1 cellular context compared by ENCODE assay signal in the genomic region with DNA sequence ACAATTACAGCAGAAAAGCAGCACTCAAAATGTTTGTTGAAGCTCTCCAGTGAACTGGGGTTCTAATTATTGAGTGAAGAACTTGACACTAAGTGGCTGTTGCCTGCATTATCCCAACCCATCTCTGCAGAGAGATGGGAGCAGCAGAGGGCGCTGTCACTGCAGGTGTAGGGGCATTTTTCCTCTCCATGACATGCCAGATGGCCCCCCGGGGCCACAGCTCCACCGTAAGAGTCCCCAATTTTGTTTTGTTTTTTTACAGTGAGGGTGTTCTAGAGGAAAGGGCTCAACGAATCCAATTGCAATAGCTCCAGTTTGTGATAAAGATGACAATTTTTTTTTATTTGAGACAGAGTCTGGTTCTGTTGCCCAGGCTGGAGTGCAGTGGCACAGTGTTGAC.
TF ChIP-seq lines count a peak whose summit lies in the region.

No MANE protein-coding gene starts in this region.

TF ChIP-seq in HepG2, 621 proteins besides CTCF, POLR2A, EP300 and RAD21 (continued from another document and continues in another):
- TF ChIP-seq, protein P1, sequence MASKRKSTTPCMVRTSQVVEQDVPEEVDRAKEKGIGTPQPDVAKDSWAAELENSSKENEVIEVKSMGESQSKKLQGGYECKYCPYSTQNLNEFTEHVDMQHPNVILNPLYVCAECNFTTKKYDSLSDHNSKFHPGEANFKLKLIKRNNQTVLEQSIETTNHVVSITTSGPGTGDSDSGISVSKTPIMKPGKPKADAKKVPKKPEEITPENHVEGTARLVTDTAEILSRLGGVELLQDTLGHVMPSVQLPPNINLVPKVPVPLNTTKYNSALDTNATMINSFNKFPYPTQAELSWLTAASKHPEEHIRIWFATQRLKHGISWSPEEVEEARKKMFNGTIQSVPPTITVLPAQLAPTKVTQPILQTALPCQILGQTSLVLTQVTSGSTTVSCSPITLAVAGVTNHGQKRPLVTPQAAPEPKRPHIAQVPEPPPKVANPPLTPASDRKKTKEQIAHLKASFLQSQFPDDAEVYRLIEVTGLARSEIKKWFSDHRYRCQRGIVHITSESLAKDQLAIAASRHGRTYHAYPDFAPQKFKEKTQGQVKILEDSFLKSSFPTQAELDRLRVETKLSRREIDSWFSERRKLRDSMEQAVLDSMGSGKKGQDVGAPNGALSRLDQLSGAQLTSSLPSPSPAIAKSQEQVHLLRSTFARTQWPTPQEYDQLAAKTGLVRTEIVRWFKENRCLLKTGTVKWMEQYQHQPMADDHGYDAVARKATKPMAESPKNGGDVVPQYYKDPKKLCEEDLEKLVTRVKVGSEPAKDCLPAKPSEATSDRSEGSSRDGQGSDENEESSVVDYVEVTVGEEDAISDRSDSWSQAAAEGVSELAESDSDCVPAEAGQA (IDR thresholded peaks at IDR 0.05; ENCODE audit: low read depth) = no peak
- TF ChIP-seq, protein P1 (CRISPR knock-in tag; IDR thresholded peaks at IDR 0.05; ENCODE audit: borderline replicate concordance) = no peak
- TF ChIP-seq ZSCAN31 (CRISPR knock-in tag; IDR thresholded peaks at IDR 0.05; ENCODE audit: low read depth) (0 out of 2 replicates have a peak, but pooled peaks have one; percentile 24), ZFP82 (CRISPR knock-in tag; IDR thresholded peaks at IDR 0.05; ENCODE audit: borderline replicate concordance) (no peak), RCOR2 (CRISPR knock-in tag; IDR thresholded peaks at IDR 0.05) (no peak), SMAD9 (CRISPR knock-in tag; IDR thresholded peaks at IDR 0.05) (no peak), ZNF224 (CRISPR knock-in tag; IDR thresholded peaks at IDR 0.05) (0 out of 2 replicates have a peak, but pooled peaks have one; percentile 34), POLR2G (IDR thresholded peaks at IDR 0.05; ENCODE audit: low read depth, low read length) (no peak), ZSCAN21 (CRISPR knock-in tag; IDR thresholded peaks at IDR 0.05; ENCODE audit: borderline replicate concordance) (no peak), XRCC5 (optimal IDR thresholded peaks at IDR 0.05; ENCODE audit: low read length) (peak; percentile 41), MTF2 (CRISPR knock-in tag; IDR thresholded peaks at IDR 0.05; ENCODE audit: borderline replicate concordance) (no peak), KDM2A (CRISPR knock-in tag; IDR thresholded peaks at IDR 0.05; ENCODE audit: borderline replicate concordance, low read depth) (peak; percentile 41; the same call in 1 of the 2 replicates), HES4 (CRISPR knock-in tag; IDR thresholded peaks at IDR 0.05; ENCODE audit: borderline replicate concordance) (no peak), ZMYM4 (CRISPR knock-in tag; IDR thresholded peaks at IDR 0.05) (no peak), GLI4 (CRISPR knock-in tag; IDR thresholded peaks at IDR 0.05; ENCODE audit: borderline replicate concordance) (no peak), MAFK (conservative IDR thresholded peaks at IDR 0.05 in 1 of 2, IDR thresholded peaks at IDR 0.05 in 1 of 2; ENCODE audit: low read length in 2 of 2) (no peak), RXRB (CRISPR knock-in tag; IDR thresholded peaks at IDR 0.05; ENCODE audit: borderline replicate concordance) (no peak), REL (CRISPR knock-in tag; conservative IDR thresholded peaks at IDR 0.05) (no peak), ZSCAN29 (CRISPR knock-in tag; conservative IDR thresholded peaks at IDR 0.05) (no peak), ERF (CRISPR knock-in tag; IDR thresholded peaks at IDR 0.05) (no peak; the same call in 1 of the 2 replicates), ZNF761 (CRISPR knock-in tag; conservative IDR thresholded peaks at IDR 0.05) (no peak), TGIF2 (CRISPR knock-in tag; IDR thresholded peaks at IDR 0.05) (no peak), PLRG1 (conservative IDR thresholded peaks at IDR 0.05) (no peak), ZSCAN22 (CRISPR knock-in tag; IDR thresholded peaks at IDR 0.05) (no peak), STAG1 (CRISPR knock-in tag; IDR thresholded peaks at IDR 0.05) (peak; percentile 73), REXO4 (CRISPR knock-in tag; IDR thresholded peaks at IDR 0.05; ENCODE audit: borderline replicate concordance) (no peak)
- TF ChIP-seq, protein P2, sequence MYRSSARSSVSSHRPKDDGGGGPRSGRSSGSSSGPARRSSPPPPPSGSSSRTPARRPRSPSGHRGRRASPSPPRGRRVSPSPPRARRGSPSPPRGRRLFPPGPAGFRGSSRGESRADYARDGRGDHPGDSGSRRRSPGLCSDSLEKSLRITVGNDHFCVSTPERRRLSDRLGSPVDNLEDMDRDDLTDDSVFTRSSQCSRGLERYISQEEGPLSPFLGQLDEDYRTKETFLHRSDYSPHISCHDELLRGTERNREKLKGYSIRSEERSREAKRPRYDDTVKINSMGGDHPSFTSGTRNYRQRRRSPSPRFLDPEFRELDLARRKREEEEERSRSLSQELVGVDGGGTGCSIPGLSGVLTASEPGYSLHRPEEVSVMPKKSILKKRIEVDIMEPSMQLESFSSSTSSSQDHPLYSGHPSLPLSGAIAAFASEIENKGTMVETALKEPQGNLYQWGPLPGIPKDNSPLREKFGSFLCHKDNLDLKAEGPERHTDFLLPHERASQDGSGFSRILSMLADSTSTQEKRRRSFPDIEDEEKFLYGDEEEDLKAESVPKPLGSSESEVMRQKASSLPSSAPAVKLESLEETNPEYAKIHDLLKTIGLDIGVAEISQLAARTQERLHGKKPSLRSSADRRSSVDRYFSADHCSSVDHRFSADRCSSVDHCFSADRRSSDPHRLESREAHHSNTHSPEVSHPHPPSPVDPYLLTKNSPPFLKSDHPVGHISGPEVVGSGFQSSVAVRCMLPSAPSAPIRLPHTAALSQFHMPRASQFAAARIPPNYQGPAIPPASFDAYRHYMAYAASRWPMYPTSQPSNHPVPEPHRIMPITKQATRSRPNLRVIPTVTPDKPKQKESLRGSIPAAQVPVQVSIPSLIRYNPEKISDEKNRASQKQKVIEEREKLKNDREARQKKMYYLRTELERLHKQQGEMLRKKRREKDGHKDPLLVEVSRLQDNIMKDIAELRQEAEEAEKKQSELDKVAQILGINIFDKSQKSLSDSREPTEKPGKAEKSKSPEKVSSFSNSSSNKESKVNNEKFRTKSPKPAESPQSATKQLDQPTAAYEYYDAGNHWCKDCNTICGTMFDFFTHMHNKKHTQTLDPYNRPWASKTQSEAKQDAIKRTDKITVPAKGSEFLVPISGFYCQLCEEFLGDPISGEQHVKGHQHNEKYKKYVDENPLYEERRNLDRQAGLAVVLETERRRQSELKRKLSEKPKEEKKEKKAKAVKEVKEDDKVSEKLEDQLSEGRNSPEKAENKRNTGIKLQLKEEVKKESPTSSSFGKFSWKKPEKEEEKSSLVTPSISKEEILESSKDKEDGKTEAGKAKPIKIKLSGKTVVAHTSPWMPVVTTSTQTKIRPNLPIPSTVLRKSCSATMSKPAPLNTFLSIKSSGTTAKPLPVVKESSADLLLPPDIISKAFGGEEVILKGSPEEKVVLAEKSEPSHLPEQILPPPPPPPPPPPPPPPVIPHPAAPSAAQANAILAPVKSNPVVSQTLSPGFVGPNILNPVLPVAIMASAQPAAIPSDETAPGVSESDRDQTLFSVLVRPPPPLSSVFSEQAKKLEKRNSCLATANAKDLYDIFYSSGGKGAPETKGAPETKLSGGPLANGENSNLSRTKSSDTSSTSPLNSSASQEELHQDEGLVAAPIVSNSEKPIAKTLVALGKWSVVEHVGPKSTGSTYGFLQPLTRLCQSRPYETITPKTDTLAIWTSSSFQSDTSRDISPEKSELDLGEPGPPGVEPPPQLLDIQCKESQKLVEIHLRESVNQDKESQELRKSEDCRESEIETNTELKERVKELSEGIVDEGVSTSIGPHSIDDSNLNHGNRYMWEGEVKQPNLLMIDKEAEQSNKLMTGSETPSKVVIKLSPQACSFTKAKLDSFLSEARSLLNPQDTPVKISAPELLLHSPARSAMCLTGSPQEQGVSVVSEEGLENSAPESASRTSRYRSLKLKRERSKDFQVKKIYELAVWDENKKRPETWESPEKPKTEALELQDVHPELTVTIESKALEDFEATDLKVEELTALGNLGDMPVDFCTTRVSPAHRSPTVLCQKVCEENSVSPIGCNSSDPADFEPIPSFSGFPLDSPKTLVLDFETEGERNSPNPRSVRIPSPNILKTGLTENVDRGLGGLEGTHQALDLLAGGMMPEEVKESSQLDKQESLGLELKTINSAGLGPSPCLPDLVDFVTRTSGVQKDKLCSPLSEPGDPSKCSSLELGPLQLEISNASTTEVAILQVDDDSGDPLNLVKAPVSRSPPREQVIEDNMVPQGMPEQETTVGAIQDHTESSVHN (CRISPR knock-in tag; IDR thresholded peaks at IDR 0.05) = no peak
- TF ChIP-seq, protein P3, sequence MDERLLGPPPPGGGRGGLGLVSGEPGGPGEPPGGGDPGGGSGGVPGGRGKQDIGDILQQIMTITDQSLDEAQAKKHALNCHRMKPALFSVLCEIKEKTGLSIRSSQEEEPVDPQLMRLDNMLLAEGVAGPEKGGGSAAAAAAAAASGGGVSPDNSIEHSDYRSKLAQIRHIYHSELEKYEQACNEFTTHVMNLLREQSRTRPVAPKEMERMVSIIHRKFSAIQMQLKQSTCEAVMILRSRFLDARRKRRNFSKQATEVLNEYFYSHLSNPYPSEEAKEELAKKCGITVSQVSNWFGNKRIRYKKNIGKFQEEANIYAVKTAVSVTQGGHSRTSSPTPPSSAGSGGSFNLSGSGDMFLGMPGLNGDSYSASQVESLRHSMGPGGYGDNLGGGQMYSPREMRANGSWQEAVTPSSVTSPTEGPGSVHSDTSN (CRISPR knock-in tag; IDR thresholded peaks at IDR 0.05) = no peak
- TF ChIP-seq, protein P4, sequence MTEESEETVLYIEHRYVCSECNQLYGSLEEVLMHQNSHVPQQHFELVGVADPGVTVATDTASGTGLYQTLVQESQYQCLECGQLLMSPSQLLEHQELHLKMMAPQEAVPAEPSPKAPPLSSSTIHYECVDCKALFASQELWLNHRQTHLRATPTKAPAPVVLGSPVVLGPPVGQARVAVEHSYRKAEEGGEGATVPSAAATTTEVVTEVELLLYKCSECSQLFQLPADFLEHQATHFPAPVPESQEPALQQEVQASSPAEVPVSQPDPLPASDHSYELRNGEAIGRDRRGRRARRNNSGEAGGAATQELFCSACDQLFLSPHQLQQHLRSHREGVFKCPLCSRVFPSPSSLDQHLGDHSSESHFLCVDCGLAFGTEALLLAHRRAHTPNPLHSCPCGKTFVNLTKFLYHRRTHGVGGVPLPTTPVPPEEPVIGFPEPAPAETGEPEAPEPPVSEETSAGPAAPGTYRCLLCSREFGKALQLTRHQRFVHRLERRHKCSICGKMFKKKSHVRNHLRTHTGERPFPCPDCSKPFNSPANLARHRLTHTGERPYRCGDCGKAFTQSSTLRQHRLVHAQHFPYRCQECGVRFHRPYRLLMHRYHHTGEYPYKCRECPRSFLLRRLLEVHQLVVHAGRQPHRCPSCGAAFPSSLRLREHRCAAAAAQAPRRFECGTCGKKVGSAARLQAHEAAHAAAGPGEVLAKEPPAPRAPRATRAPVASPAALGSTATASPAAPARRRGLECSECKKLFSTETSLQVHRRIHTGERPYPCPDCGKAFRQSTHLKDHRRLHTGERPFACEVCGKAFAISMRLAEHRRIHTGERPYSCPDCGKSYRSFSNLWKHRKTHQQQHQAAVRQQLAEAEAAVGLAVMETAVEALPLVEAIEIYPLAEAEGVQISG (CRISPR knock-in tag; IDR thresholded peaks at IDR 0.05) = 0 out of 2 replicates have a peak, but pooled peaks have one; percentile 19
- TF ChIP-seq, protein P5, sequence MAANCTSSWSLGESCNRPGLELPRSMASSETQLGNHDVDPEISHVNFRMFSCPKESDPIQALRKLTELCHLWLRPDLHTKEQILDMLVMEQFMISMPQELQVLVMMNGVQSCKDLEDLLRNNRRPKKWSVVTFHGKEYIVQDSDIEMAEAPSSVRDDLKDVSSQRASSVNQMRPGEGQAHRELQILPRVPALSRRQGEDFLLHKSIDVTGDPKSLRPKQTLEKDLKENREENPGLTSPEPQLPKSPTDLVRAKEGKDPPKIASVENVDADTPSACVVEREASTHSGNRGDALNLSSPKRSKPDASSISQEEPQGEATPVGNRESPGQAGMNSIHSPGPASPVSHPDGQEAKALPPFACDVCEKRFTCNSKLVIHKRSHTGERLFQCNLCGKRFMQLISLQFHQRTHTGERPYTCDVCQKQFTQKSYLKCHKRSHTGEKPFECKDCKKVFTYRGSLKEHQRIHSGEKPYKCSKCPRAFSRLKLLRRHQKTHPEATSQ (CRISPR knock-in tag; IDR thresholded peaks at IDR 0.05; ENCODE audit: borderline replicate concordance) = no peak
- TF ChIP-seq, protein P6, sequence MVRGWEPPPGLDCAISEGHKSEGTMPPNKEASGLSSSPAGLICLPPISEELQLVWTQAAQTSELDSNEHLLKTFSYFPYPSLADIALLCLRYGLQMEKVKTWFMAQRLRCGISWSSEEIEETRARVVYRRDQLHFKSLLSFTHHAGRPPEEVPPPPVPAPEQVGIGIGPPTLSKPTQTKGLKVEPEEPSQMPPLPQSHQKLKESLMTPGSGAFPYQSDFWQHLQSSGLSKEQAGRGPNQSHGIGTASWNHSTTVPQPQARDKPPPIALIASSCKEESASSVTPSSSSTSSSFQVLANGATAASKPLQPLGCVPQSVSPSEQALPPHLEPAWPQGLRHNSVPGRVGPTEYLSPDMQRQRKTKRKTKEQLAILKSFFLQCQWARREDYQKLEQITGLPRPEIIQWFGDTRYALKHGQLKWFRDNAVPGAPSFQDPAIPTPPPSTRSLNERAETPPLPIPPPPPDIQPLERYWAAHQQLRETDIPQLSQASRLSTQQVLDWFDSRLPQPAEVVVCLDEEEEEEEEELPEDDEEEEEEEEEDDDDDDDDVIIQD (CRISPR knock-in tag; IDR thresholded peaks at IDR 0.05; ENCODE audit: low read depth) = peak; percentile 21; the same call in 1 of the 2 replicates
- TF ChIP-seq, protein P7, sequence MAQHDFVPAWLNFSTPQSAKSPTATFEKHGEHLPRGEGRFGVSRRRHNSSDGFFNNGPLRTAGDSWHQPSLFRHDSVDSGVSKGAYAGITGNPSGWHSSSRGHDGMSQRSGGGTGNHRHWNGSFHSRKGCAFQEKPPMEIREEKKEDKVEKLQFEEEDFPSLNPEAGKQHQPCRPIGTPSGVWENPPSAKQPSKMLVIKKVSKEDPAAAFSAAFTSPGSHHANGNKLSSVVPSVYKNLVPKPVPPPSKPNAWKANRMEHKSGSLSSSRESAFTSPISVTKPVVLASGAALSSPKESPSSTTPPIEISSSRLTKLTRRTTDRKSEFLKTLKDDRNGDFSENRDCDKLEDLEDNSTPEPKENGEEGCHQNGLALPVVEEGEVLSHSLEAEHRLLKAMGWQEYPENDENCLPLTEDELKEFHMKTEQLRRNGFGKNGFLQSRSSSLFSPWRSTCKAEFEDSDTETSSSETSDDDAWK (CRISPR knock-in tag; IDR thresholded peaks at IDR 0.05) = no peak
